Comparison of ENCODE assay signal across 9 cellular contexts in the genomic region with DNA sequence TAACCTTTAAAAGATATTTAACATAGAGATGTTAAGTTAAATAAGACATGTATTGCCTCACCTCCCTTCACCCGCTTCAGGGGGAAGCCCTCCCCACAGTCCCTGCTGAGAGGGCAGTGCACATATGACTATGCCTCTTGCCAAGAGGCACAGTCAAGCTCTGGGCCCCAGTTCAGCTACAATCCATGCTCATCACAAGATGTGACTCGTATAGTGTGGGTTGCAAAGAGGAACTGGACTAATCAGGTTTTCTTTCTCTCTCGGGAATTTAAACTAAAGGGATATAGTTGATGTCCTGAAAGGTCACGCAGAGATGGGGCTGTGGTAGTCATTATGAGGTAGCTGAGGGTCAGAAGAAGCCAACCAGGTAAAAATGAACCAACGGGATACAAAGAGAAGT. TPM values are rescaled to one million over a fixed set of nuclear protein-coding genes. Genes with fewer than 3 reads are reported as not detected.
DNase-seq lines count a peak whose midpoint lies in the region; TF ChIP-seq lines count a peak whose summit lies in the region.
"Had no signal": no experiment of that assay in that cellular context is flagged by ENCODE, and none has a peak within 500 bp of the region (broad histone marks: within the 10 kb centered on the region; RNA-seq: fewer than 3 reads in every experiment).

No MANE protein-coding gene starts in this region.

- no peak for TF ChIP-seq POLR2A in ovary (IDR thresholded peaks at IDR 0.05)

- H3K36me3 ChIP-seq in HEK293 (ENCODE audit: control insufficient read depth in 2 of 2, insufficient read depth in 1 of 2, low read length in 2 of 2) (peaks cover 4 to 7% of the 10 kb centered on the region in 2 experiments; a peak in 2 of 3 replicates), ovary (no peaks in the 10 kb centered on the region)

- TF ChIP-seq EP300 in ovary (IDR thresholded peaks at IDR 0.05), result no peak

- H3K4me1 ChIP-seq in HEK293 (ENCODE audit: control insufficient read depth, insufficient read depth, low read length) (no peaks in the 10 kb centered on the region), ovary (ENCODE audit: insufficient read depth) (no peaks in the 10 kb centered on the region)

- POLR2A ChIA-PET in HEK293 (lab: Yijun Ruan, JAX), result no interaction called here

- H3K27ac ChIP-seq in HEK293 (ENCODE audit: extremely low read depth, low read depth, low read length) (no peak overlapping the region), ovary (no peak overlapping the region)
- H3K27ac ChIP-seq: 22Rv1 had no signal

- intact Hi-C loops in ovary (cut with DNase I), result no loop called here

- peak; percentile 5 for DNase-seq in DMS53 (lab: John Stamatoyannopoulos, UW)
- DNase-seq in DMS53 treated with DMSO at 0.1 percent for 48 hours (lab: John Stamatoyannopoulos, UW; ENCODE audit: unreplicated experiment), result no peak
- DNase-seq in NCI-H460 (ENCODE audit: extremely low read depth, low read depth), result peak; percentile 53
- peak; percentile 50 for DNase-seq in fibroblast of the conjunctiva (ENCODE audit: low read depth)
- DNase-seq in activated gamma-delta T cell treated with Interleukin-2 at 50 U/mL for 16 hours, result no peak
- no peak for DNase-seq in LoVo (ENCODE audit: low spot score)
- DNase-seq in ovary, result no peak

- CTCF ChIA-PET in HEK293 (lab: Yijun Ruan, JAX), result interaction anchor here (0.6 to 7.4 kb wide), 4 partner anchors 12 to 760 kb away, joined by 3 to 79 read pairs (median 11); no protein-coding TSS in a partner anchor

- H3K27me3 ChIP-seq in ovary, result no peaks in the 10 kb centered on the region

- 81 to 87% (median 87%) methylated on average over 5 of the region's 5 CpGs for WGBS in ovary, 3 donors

- H3K9me3 ChIP-seq in HEK293 (ENCODE audit: control insufficient read depth, insufficient read depth, low read depth, low read length) (no peaks in the 10 kb centered on the region), ovary (no peaks in the 10 kb centered on the region)

- TF ChIP-seq CTCF in HEK293 (tag by site-specific recombination; IDR thresholded peaks at IDR 0.05) (no peak), ovary (IDR thresholded peaks at IDR 0.05) (no peak)

- H3K4me3 ChIP-seq in HEK293 (ENCODE audit: low read depth, low read length) (no peak overlapping the region), ovary (no peak overlapping the region)

TF ChIP-seq in HEK293, 187 proteins besides CTCF, POLR2A, EP300 and RAD21:
- TF ChIP-seq, protein P1, sequence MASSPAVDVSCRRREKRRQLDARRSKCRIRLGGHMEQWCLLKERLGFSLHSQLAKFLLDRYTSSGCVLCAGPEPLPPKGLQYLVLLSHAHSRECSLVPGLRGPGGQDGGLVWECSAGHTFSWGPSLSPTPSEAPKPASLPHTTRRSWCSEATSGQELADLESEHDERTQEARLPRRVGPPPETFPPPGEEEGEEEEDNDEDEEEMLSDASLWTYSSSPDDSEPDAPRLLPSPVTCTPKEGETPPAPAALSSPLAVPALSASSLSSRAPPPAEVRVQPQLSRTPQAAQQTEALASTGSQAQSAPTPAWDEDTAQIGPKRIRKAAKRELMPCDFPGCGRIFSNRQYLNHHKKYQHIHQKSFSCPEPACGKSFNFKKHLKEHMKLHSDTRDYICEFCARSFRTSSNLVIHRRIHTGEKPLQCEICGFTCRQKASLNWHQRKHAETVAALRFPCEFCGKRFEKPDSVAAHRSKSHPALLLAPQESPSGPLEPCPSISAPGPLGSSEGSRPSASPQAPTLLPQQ (tag by site-specific recombination; IDR thresholded peaks at IDR 0.05), result 0 out of 2 replicates have a peak, but pooled peaks have one; percentile 39
- TF ChIP-seq ZNF670 (tag by site-specific recombination; IDR thresholded peaks at IDR 0.05; ENCODE audit: low read depth) (no peak), ZNF629 (tag by site-specific recombination; IDR thresholded peaks at IDR 0.05) (no peak), ZIC2 (tag by site-specific recombination; IDR thresholded peaks at IDR 0.05) (no peak), ZNF10 (tag by site-specific recombination; IDR thresholded peaks at IDR 0.05) (peak; percentile 23; the same call in 1 of the 2 replicates)

RNA-seq across cellular contexts. Expression of a gene that starts 35.6 kb away (rescaled TPM):
- 4.2 and 8.7 TPM in 2 replicates for total RNA-seq in NCI-H460 (2014; rRNA removed; shearing (Covaris generic))
- polyA plus RNA-seq in NCI-H460 (2014; cell fraction: nucleus; rRNA removed), result 2.1 and 2.5 TPM in 2 replicates
- 10 to 100 TPM; 18.0 to 29.2 (median 21.8) TPM for total RNA-seq in ovary
- polyA plus RNA-seq in ovary, result 10 to 100 TPM in 1 of 2 donors, 1 to 10 TPM in 1; 6.8 to 12.4 TPM

Comparison
In these comparisons a context has a peak if more than half of its experiments do, and no peak if none do; other contexts are left out.
1. DNase-seq: peak in DMS53 (single experiment), NCI-H460 (single experiment) and fibroblast of the conjunctiva (single experiment); none in DMS53 treated with DMSO at 0.1 percent for 48 hours (single experiment), activated gamma-delta T cell treated with Interleukin-2 at 50 U/mL for 16 hours (single experiment), LoVo (single experiment) and ovary (0 of 5).